Comparison of ENCODE assay signal across 9 cellular contexts in the genomic region with DNA sequence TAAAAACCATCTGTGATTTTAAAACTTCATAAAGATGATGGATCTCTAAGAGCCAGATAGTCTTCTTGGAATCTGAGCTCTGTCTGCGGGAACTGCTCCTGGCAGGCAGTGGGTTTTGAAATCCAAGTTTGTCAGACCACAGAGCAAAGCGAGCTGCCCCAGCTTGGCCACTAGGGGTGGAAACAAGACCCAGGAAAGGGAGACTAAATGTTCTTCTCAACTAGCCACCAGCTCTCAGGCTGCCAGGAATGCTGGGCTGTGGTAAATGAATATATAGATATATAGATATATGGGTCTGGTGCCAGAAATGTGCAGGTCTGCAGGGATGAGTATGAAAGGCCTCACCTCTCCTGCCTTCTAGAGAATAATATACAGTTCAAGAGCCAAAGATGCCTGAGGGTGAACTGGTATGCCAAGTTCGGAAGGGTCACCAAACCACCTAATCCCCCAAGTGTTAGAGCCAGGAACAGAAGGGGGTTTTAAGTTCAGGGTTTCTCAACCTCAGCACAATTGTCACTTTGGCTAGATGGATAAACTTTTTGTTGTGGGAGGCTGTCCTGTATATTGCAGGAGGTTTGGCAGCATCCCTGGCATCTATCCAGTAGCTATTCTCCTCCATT.
DNase-seq lines count a peak whose midpoint lies in the region; ATAC-seq and TF ChIP-seq lines count a peak whose summit lies in the region.
"Had no signal": no experiment of that assay in that cellular context is flagged by ENCODE, and none has a peak within 500 bp of the region (broad histone marks: within the 10 kb centered on the region; RNA-seq: fewer than 3 reads in every experiment).

No MANE protein-coding gene starts in this region.

- CTCF ChIA-PET in AG04450 (lab: Charles Lee), result interaction anchor here (0.6 to 4.1 kb wide), 30 partner anchors 8 to 283 kb away, joined by 3 to 33 read pairs (median 4); no protein-coding TSS in a partner anchor

- TF ChIP-seq CTCF in AG04450 (IDR thresholded peaks at IDR 0.05; ENCODE audit: low read depth, low read length), result peak; percentile 92

- ATAC-seq in GM18519 (IDR thresholded peaks at IDR 0.05; ENCODE audit: low FRiP score, unreplicated experiment) (no peak), HG03342 (IDR thresholded peaks at IDR 0.05; ENCODE audit: unreplicated experiment) (no peak)

- no peak overlapping the region for H3K4me3 ChIP-seq in AG04450 (ENCODE audit: low read depth, low read length)

- H3K9me3 ChIP-seq in AG04450 (ENCODE audit: control insufficient read depth, insufficient read depth, low read length), result no peaks in the 10 kb centered on the region

- DNase-seq in AG04450 (ENCODE audit: low read depth, low spot score), result peak; percentile 60
- peak; percentile 27 for DNase-seq in HPDE6-E6E7 (ENCODE audit: extremely low spot score)
- DNase-seq in astrocyte of the hippocampus (ENCODE audit: low read depth, low spot score), result peak; percentile 87
- peak; percentile 54 for DNase-seq in left kidney (ENCODE audit: low read depth, low spot score)
- DNase-seq in GOT3 (lab: John Stamatoyannopoulos, UW), result no peak
- DNase-seq in MV-4-11 (lab: John Stamatoyannopoulos, UW), result no peak

- H3K27me3 ChIP-seq in AG04450 (ENCODE audit: control insufficient read depth, insufficient read depth, low read length), result no peaks in the 10 kb centered on the region

- no peak overlapping the region for H3K27ac ChIP-seq in AG04450 (ENCODE audit: low read depth, low read length)
- H3K27ac ChIP-seq: VCaP had no signal

- POLR2A ChIA-PET in AG04450 (lab: Yijun Ruan, JAX), result interaction anchor here (1.1 kb wide), 1 partner anchor 282 kb away, joined by 3 read pairs; no protein-coding TSS in a partner anchor

Comparison
In these comparisons a context has a peak if more than half of its experiments do, and no peak if none do; other contexts are left out.
1. DNase-seq: peak in AG04450 (single experiment), HPDE6-E6E7 (single experiment), astrocyte of the hippocampus (single experiment) and left kidney (single experiment); none in GOT3 (single experiment) and MV-4-11 (single experiment).